In genomic region chr5:6683241-6683640, GRCh38 we compare ENCODE assay signal across 4 cellular contexts.
"Had no signal": no experiment of that assay in that cellular context is flagged by ENCODE, and none has a peak within 500 bp of the region (broad histone marks: within the 10 kb centered on the region; RNA-seq: fewer than 3 reads in every experiment).

No MANE protein-coding gene starts in this region.

- H3K27ac Mint-ChIP-seq: GM23338, H9, IgD-negative memory B cell had no signal

- H3K4me2 ChIP-seq: GM23338 had no signal

- H3K4me3 Mint-ChIP-seq: GM23338, H9, IgD-negative memory B cell had no signal

- H3K9me3 Mint-ChIP-seq: GM23338, H9 had no signal

- DNase-seq: H9, HCEC 1CT had no signal

- H3K4me3 ChIP-seq: GM23338 had no signal

- H2AFZ ChIP-seq: GM23338 had no signal

- H3K36me3 Mint-ChIP-seq: IgD-negative memory B cell had no signal

- ATAC-seq: GM23338 had no signal
